ENCODE assay signal across 9 cellular contexts in genomic region chr19:29241324-29241723, GRCh38.
"Had no signal": no experiment of that assay in that cellular context is flagged by ENCODE, and none has a peak within 500 bp of the region (broad histone marks: within the 10 kb centered on the region; RNA-seq: fewer than 3 reads in every experiment).

No MANE protein-coding gene starts in this region.

- FAIRE-seq: H1, H54, HTR-8/SVneo had no signal

- H3K4me1 Mint-ChIP-seq: GM23338 had no signal

- ATAC-seq: GM23338 had no signal

- H2AFZ ChIP-seq: GM23338 had no signal

- H3K9me3 Mint-ChIP-seq: GM23338, HFFc6 had no signal

- H3K4me3 Mint-ChIP-seq: GM23338, H9, HFFc6, IgD-negative memory B cell had no signal

- H3K27ac Mint-ChIP-seq: GM23338, H9, HFFc6, IgD-negative memory B cell had no signal

- H3K4me3 ChIP-seq: GM23338 had no signal

- H3K36me3 Mint-ChIP-seq: IgD-negative memory B cell had no signal

- H3K4me2 ChIP-seq: GM23338 had no signal

- DNase-seq: H9, HCEC 1CT, HFFc6, KG1 had no signal
